Comparison of ENCODE assay signal across 16 cellular contexts in genomic region chr12:75774309-75775052, GRCh38.
DNase-seq lines count a peak whose midpoint lies in the region; ATAC-seq and TF ChIP-seq lines count a peak whose summit lies in the region.
"Had no signal": no experiment of that assay in that cellular context is flagged by ENCODE, and none has a peak within 500 bp of the region (broad histone marks: within the 10 kb centered on the region; RNA-seq: fewer than 3 reads in every experiment).

No MANE protein-coding gene starts in this region.

- H3K27me3 Mint-ChIP-seq in neural progenitor cell (ENCODE audit: insufficient read depth, low read depth), result peaks cover 9% of the 10 kb centered on the region
- H3K27me3 Mint-ChIP-seq in activated naive CD8-positive, alpha-beta T cell treated with anti-CD3 and anti-CD28 coated beads for 36 hours, result peaks cover 4% of the 10 kb centered on the region

- no peaks in the 10 kb centered on the region for H3K36me3 ChIP-seq in Panc1 (ENCODE audit: control insufficient read depth, insufficient read depth, low read length)
- no peaks in the 10 kb centered on the region for H3K36me3 ChIP-seq in neural progenitor cell
- H3K36me3 ChIP-seq: gastrocnemius medialis, neutrophil had no signal

- DNase-seq in Panc1 (ENCODE audit: low read depth, low spot score) (no peak), neural progenitor cell (ENCODE audit: low spot score) (no peak), middle frontal gyrus (ENCODE audit: extremely low spot score, low spot score) (no peak), AG08395 (ENCODE audit: low spot score) (no peak), NCI-H2107 (lab: John Stamatoyannopoulos, UW) (no peak)
- no peak for DNase-seq in activated naive CD8-positive, alpha-beta T cell treated with anti-CD3 and anti-CD28 coated beads for 36 hours
- DNase-seq: gastrocnemius medialis, kidney glomerular epithelial cell, NCI-H2171, T-helper 9 cell had no signal

- no peak overlapping the region for H3K4me3 ChIP-seq in Panc1 (ENCODE audit: low read depth in 2 of 2, low read length in 2 of 2)
- no peak overlapping the region for H3K4me3 ChIP-seq in neural progenitor cell
- H3K4me3 ChIP-seq: coronary artery, gastrocnemius medialis had no signal

- no peaks in the 10 kb centered on the region for H4K20me1 ChIP-seq in neural progenitor cell (ENCODE audit: low read depth)

- no peak for TF ChIP-seq CTCF in Panc1 (IDR thresholded peaks at IDR 0.05)
- no peak for TF ChIP-seq CTCF in neural progenitor cell (IDR thresholded peaks at IDR 0.05)

- H3K4me1 Mint-ChIP-seq in neural progenitor cell, result peaks cover 4% of the 10 kb centered on the region
- peaks cover 3% of the 10 kb centered on the region for H3K4me1 Mint-ChIP-seq in activated naive CD8-positive, alpha-beta T cell treated with anti-CD3 and anti-CD28 coated beads for 36 hours
- H3K4me1 Mint-ChIP-seq: activated naive CD4-positive, alpha-beta T cell treated with anti-CD3 and anti-CD28 coated beads, Interleukin-2, amount 50 U/mL, for 24 hours; stimulated activated effector memory CD8-positive, alpha-beta T cell treated with anti-CD3 and anti-CD28 coated beads, Interleukin-12 subunit alpha, Interleukin-12 subunit beta, amount 100 ng/mL, for 72 hours had no signal

- no peaks in the 10 kb centered on the region for H3F3A ChIP-seq in neural progenitor cell (ENCODE audit: low read depth)

- CTCF ChIA-PET in Panc1 (lab: Charles Lee), result no interaction called here

- H3K4me1 ChIP-seq in Panc1 (ENCODE audit: control insufficient read depth, insufficient read depth, low read length) (peaks cover 3% of the 10 kb centered on the region; the same call in 1 of the 2 replicates), neural progenitor cell (no peaks in the 10 kb centered on the region)
- H3K4me1 ChIP-seq: gastrocnemius medialis had no signal

- no peak overlapping the region for H2AFZ ChIP-seq in neural progenitor cell (replicated peaks)

- POLR2A ChIA-PET in Panc1 (lab: Charles Lee), result interaction anchor here (0.7 kb wide), 1 partner anchor 252 kb away, joined by 3 read pairs; no protein-coding TSS in a partner anchor

- peak overlapping the region; percentile 88 for H3K27ac ChIP-seq in Panc1 (ENCODE audit: low read length)
- H3K27ac ChIP-seq in neural progenitor cell, result no peak overlapping the region
- H3K27ac ChIP-seq: coronary artery, gastrocnemius medialis, neutrophil had no signal

- in situ Hi-C loops in Panc1 (cut with HindIII; ENCODE audit: low pct_unique_long_range_greater_than_20kb, low sequenced_read_pairs), result no loop called here

- BruUV-seq in Panc1 (replicated peaks; lab: Mats Ljungman, UMichigan), result no TSS peak

- no peak overlapping the region for H3K9ac ChIP-seq in neural progenitor cell

- H3K4me3 Mint-ChIP-seq in neural progenitor cell, result peak overlapping the region; percentile 10
- no peak overlapping the region for H3K4me3 Mint-ChIP-seq in activated naive CD8-positive, alpha-beta T cell treated with anti-CD3 and anti-CD28 coated beads for 36 hours
- H3K4me3 Mint-ChIP-seq: activated naive CD4-positive, alpha-beta T cell treated with anti-CD3 and anti-CD28 coated beads, Interleukin-2, amount 50 U/mL, for 24 hours; stimulated activated effector memory CD8-positive, alpha-beta T cell treated with anti-CD3 and anti-CD28 coated beads, Interleukin-12 subunit alpha, Interleukin-12 subunit beta, amount 100 ng/mL, for 72 hours had no signal

- intact Hi-C loops in Panc1 (cut with micrococcal nuclease; ENCODE audit: unreplicated experiment), result no loop called here

- no peak overlapping the region for H3K4me2 ChIP-seq in neural progenitor cell

- H3K79me2 ChIP-seq in neural progenitor cell (ENCODE audit: low read depth), result no peaks in the 10 kb centered on the region

- H3K27ac Mint-ChIP-seq in neural progenitor cell, result no peak overlapping the region
- H3K27ac Mint-ChIP-seq in activated naive CD8-positive, alpha-beta T cell treated with anti-CD3 and anti-CD28 coated beads for 36 hours, result no peak overlapping the region
- H3K27ac Mint-ChIP-seq: activated naive CD4-positive, alpha-beta T cell treated with anti-CD3 and anti-CD28 coated beads, Interleukin-2, amount 50 U/mL, for 24 hours; stimulated activated effector memory CD8-positive, alpha-beta T cell treated with anti-CD3 and anti-CD28 coated beads, Interleukin-12 subunit alpha, Interleukin-12 subunit beta, amount 100 ng/mL, for 72 hours had no signal

- H3K36me3 Mint-ChIP-seq in neural progenitor cell, result no peaks in the 10 kb centered on the region
- no peaks in the 10 kb centered on the region for H3K36me3 Mint-ChIP-seq in activated naive CD8-positive, alpha-beta T cell treated with anti-CD3 and anti-CD28 coated beads for 36 hours
- H3K36me3 Mint-ChIP-seq: activated naive CD4-positive, alpha-beta T cell treated with anti-CD3 and anti-CD28 coated beads, Interleukin-2, amount 50 U/mL, for 24 hours; stimulated activated effector memory CD8-positive, alpha-beta T cell treated with anti-CD3 and anti-CD28 coated beads, Interleukin-12 subunit alpha, Interleukin-12 subunit beta, amount 100 ng/mL, for 72 hours had no signal

- ATAC-seq in GM18909 (IDR thresholded peaks at IDR 0.05; ENCODE audit: poor library complexity, unreplicated experiment) (peak; percentile 67), HG02759 (IDR thresholded peaks at IDR 0.05; ENCODE audit: unreplicated experiment) (peak; percentile 78), Panc1 (no peak)
- ATAC-seq: gastrocnemius medialis; stimulated activated effector memory CD8-positive, alpha-beta T cell treated with anti-CD3 and anti-CD28 coated beads, Interleukin-12 subunit alpha, Interleukin-12 subunit beta, amount 100 ng/mL, for 72 hours had no signal

- H3K9me3 Mint-ChIP-seq in neural progenitor cell, result no peaks in the 10 kb centered on the region
- no peaks in the 10 kb centered on the region for H3K9me3 Mint-ChIP-seq in activated naive CD8-positive, alpha-beta T cell treated with anti-CD3 and anti-CD28 coated beads for 36 hours
- H3K9me3 Mint-ChIP-seq: activated naive CD4-positive, alpha-beta T cell treated with anti-CD3 and anti-CD28 coated beads, Interleukin-2, amount 50 U/mL, for 24 hours; stimulated activated effector memory CD8-positive, alpha-beta T cell treated with anti-CD3 and anti-CD28 coated beads, Interleukin-12 subunit alpha, Interleukin-12 subunit beta, amount 100 ng/mL, for 72 hours had no signal

- H3K9me3 ChIP-seq in Panc1 (ENCODE audit: control insufficient read depth, insufficient read depth, low read depth, low read length) (peaks cover 12% of the 10 kb centered on the region; the same call in 1 of the 2 replicates), neural progenitor cell (ENCODE audit: low read depth) (no peaks in the 10 kb centered on the region)
- H3K9me3 ChIP-seq: gastrocnemius medialis, neutrophil had no signal

- H3K27me3 ChIP-seq in Panc1 (ENCODE audit: control insufficient read depth, insufficient read depth, low read length) (no peaks in the 10 kb centered on the region), neural progenitor cell (no peaks in the 10 kb centered on the region)
- H3K27me3 ChIP-seq: gastrocnemius medialis, neutrophil had no signal
